In genomic region chr21:39136711-39137110, GRCh38 we compare ENCODE assay signal across 15 cellular contexts. TPM values are rescaled to one million over a fixed set of nuclear protein-coding genes. Genes with fewer than 3 reads are reported as not detected.
DNase-seq lines count a peak whose midpoint lies in the region; ATAC-seq, FAIRE-seq and TF ChIP-seq lines count a peak whose summit lies in the region.
"Had no signal": no experiment of that assay in that cellular context is flagged by ENCODE, and none has a peak within 500 bp of the region (broad histone marks: within the 10 kb centered on the region; RNA-seq: fewer than 3 reads in every experiment).

No MANE protein-coding gene starts in this region.

- H2BK120ac ChIP-seq in IMR-90 (ENCODE audit: low read depth, low read length), result peak overlapping the region; percentile 10

- no peak overlapping the region for H3K23ac ChIP-seq in IMR-90 (ENCODE audit: low read depth, low read length)

- no peaks in the 10 kb centered on the region; the same call in 1 of the 2 replicates for H3K9me1 ChIP-seq in IMR-90 (ENCODE audit: insufficient read depth, low read length)
- no peaks in the 10 kb centered on the region for H3K9me1 ChIP-seq in K562 (ENCODE audit: control insufficient read depth, insufficient read depth, low read length)

- H2AK9ac ChIP-seq in IMR-90 (replicated peaks; ENCODE audit: low read depth, low read length, poor library complexity), result no peak overlapping the region

- H3K4me3 ChIP-seq in IMR-90 (ENCODE audit: insufficient read depth, low read depth, low read length) (no peak overlapping the region), K562 (no peak overlapping the region), mesodermal cell (ENCODE audit: extremely low read depth, insufficient read depth, low read length, poor library complexity, severe bottlenecking) (no peak overlapping the region), osteoblast (ENCODE audit: insufficient read depth, low read length) (no peak overlapping the region)
- H3K4me3 ChIP-seq: gastrocnemius medialis had no signal

- CTCF ChIA-PET in IMR-90 (lab: Yijun Ruan, JAX), result interaction anchor here (0.9 to 2.1 kb wide), 7 partner anchors 11 to 631 kb away, joined by 3 to 18 read pairs (median 5); no protein-coding TSS in a partner anchor
- CTCF ChIA-PET in K562 (lab: Yijun Ruan, JAX; ENCODE audit: low intra/inter-chr PET ratio), result interaction anchor here (0.6 to 1.9 kb wide), 3 partner anchors 158 to 405 kb away, joined by 3 to 9 read pairs (median 3); no protein-coding TSS in a partner anchor

- intact Hi-C loops in IMR-90 (cut with micrococcal nuclease), result loop anchor here (5.0 kb wide), 2 partner anchors 754 to 779 kb away; no protein-coding TSS in a partner anchor
- intact Hi-C loops in K562 (cut with micrococcal nuclease), result loop anchor here (5.0 kb wide), 2 partner anchors 329 to 469 kb away; partner anchors contain the start of gene ETS2

- peak overlapping the region; percentile 27 for H2AFZ ChIP-seq in IMR-90 (replicated peaks; ENCODE audit: low read length, poor library complexity)
- H2AFZ ChIP-seq in K562 (ENCODE audit: low read depth, low read length), result no peak overlapping the region
- H2AFZ ChIP-seq in osteoblast (ENCODE audit: low read length), result no peak overlapping the region

- TF ChIP-seq CTCF in IMR-90 (conservative IDR thresholded peaks at IDR 0.05; ENCODE audit: low read depth, low read length) (no peak), K562 (IDR thresholded peaks at IDR 0.05 in 2 of 3, conservative IDR thresholded peaks at IDR 0.05 in 1 of 3; ENCODE audit: insufficient read depth in 2 of 3, low read depth in 1 of 3, low read length in 3 of 3) (no peak), osteoblast (IDR thresholded peaks at IDR 0.05; ENCODE audit: extremely low read depth, low read depth, low read length) (no peak), GM13976 (IDR thresholded peaks at IDR 0.05; ENCODE audit: borderline replicate concordance, control extremely low read depth, extremely low read depth, insufficient read depth, missing control alignments) (no peak)

- no peak overlapping the region for H3K4me2 ChIP-seq in IMR-90 (ENCODE audit: low read depth, low read length)
- H3K4me2 ChIP-seq in K562 (ENCODE audit: insufficient read depth, low read length), result no peak overlapping the region
- no peak overlapping the region for H3K4me2 ChIP-seq in osteoblast (ENCODE audit: insufficient read depth, low read length)

- H3K4me1 ChIP-seq in IMR-90 (ENCODE audit: control insufficient read depth, insufficient read depth, low read length) (peaks cover 7% of the 10 kb centered on the region; the same call in 1 of the 2 replicates), K562 (replicated peaks in 1 of 2; ENCODE audit: control insufficient read depth in 2 of 2, insufficient read depth in 2 of 2, low read length in 2 of 2) (peaks cover 0 to 6% of the 10 kb centered on the region in 2 experiments; a peak in 3 of 5 replicates), mesodermal cell (ENCODE audit: control insufficient read depth, insufficient read depth, low read length, poor library complexity, severe bottlenecking) (peaks cover 7% of the 10 kb centered on the region), osteoblast (ENCODE audit: insufficient read depth, low read length) (peaks cover 4% of the 10 kb centered on the region)
- H3K4me1 ChIP-seq: gastrocnemius medialis had no signal

- peak; percentile 68 for DNase-seq in AG20443 (ENCODE audit: low spot score)
- DNase-seq in IMR-90, result peak; percentile 47
- no peak for DNase-seq in K562 (ENCODE audit: extremely low read depth in 1 of 4, low spot score in 3 of 4)
- no peak for DNase-seq in osteoblast (ENCODE audit: insufficient read length, low spot score, missing footprints)
- DNase-seq in GM13976 (ENCODE audit: low spot score), result no peak
- no peak for DNase-seq in NCI-H2081 (lab: John Stamatoyannopoulos, UW)
- DNase-seq: activated CD4-positive, alpha-beta T cell treated with anti-CD3 and anti-CD28 coated beads for 1 hour; activated naive CD4-positive, alpha-beta T cell treated with anti-CD3 and anti-CD28 coated beads, Interleukin-2, amount 50 U/mL, for 16 hours; gastrocnemius medialis; NCI-H187; T-helper 17 cell had no signal

- ATAC-seq in IMR-90 (ENCODE audit: low read depth), result peak; percentile 33
- ATAC-seq in K562, result no peak
- no peak for ATAC-seq in GM18519 (IDR thresholded peaks at IDR 0.05; ENCODE audit: low FRiP score, unreplicated experiment)
- ATAC-seq: gastrocnemius medialis; stimulated activated memory B cell treated with anti-CD40 and anti-IgM and Interleukin-4, amounts not matched to agents 10 μg/mL and 1 μg/mL and 100 μg/mL, for 72 hours; T-helper 17 cell had no signal

- WGBS in IMR-90 (ENCODE audit: extremely low coverage in 2 of 2, insufficient read length in 1 of 2), 2 experiments, result 88% methylated on average over 2 of the region's 5 CpGs; no CpG with 5 or more reads in 1 of the 2 experiments
- WGBS in K562 (ENCODE audit: insufficient coverage, low coverage, missing lambda C conversion rate), result 29% methylated on average over 5 of the region's 5 CpGs
- WGBS in mesodermal cell (ENCODE audit: insufficient coverage in 2 of 2), 2 experiments, result 90 to 94% methylated on average over 4 to 5 of the region's 5 CpGs

- no TSS peak for BruUV-seq in IMR-90 (replicated peaks; lab: Mats Ljungman, UMichigan)
- no TSS peak for BruUV-seq in K562 (replicated peaks; lab: Mats Ljungman, UMichigan)

- no peak overlapping the region for H3K56ac ChIP-seq in IMR-90 (ENCODE audit: extremely low read depth, insufficient read depth, low read length)

- no peak overlapping the region for H2BK5ac ChIP-seq in IMR-90 (ENCODE audit: low read depth, low read length, poor library complexity, severe bottlenecking)

- TF ChIP-seq EP300 in K562 (IDR thresholded peaks at IDR 0.05; ENCODE audit: low read length), result no peak

- H2BK15ac ChIP-seq in IMR-90 (ENCODE audit: low read depth, low read length), result no peak overlapping the region

- TF ChIP-seq RAD21 in IMR-90 (IDR thresholded peaks at IDR 0.05; ENCODE audit: low read length) (no peak), K562 (CRISPR knock-in tag; conservative IDR thresholded peaks at IDR 0.05 in 1 of 2, IDR thresholded peaks at IDR 0.05 in 1 of 2) (no peak)

- H3K36me3 ChIP-seq in IMR-90 (ENCODE audit: control insufficient read depth, insufficient read depth, low read length) (no peaks in the 10 kb centered on the region), K562 (ENCODE audit: control insufficient read depth, insufficient read depth, low read length) (no peaks in the 10 kb centered on the region), mesodermal cell (ENCODE audit: control insufficient read depth, insufficient read depth, low read length) (no peaks in the 10 kb centered on the region), osteoblast (ENCODE audit: insufficient read depth, low read length) (no peaks in the 10 kb centered on the region)
- H3K36me3 ChIP-seq: gastrocnemius medialis had no signal

- H3K9me3 ChIP-seq in IMR-90 (ENCODE audit: control insufficient read depth, insufficient read depth, low read length), result no peaks in the 10 kb centered on the region
- no peaks in the 10 kb centered on the region for H3K9me3 ChIP-seq in K562 (replicated peaks; ENCODE audit: control insufficient read depth, insufficient read depth, low read depth, low read length)
- H3K9me3 ChIP-seq in mesodermal cell (ENCODE audit: control insufficient read depth, low read length), result no peaks in the 10 kb centered on the region
- H3K9me3 ChIP-seq in osteoblast (ENCODE audit: low read depth, low read length), result no peaks in the 10 kb centered on the region
- H3K9me3 ChIP-seq: gastrocnemius medialis had no signal

- no peak overlapping the region for H4K8ac ChIP-seq in IMR-90 (ENCODE audit: low read depth in 2 of 2, low read length in 2 of 2)

- FAIRE-seq in K562 (lab: Jason Lieb, UNC), result no peak
- FAIRE-seq: urothelium cell line had no signal

- H4K20me1 ChIP-seq in IMR-90 (ENCODE audit: insufficient read depth, low read length) (no peaks in the 10 kb centered on the region), K562 (replicated peaks; ENCODE audit: control insufficient read depth, insufficient read depth, low read length) (no peaks in the 10 kb centered on the region), osteoblast (ENCODE audit: insufficient read depth, low read length) (no peaks in the 10 kb centered on the region)

- peak overlapping the region; percentile 20; the same call in 1 of the 2 replicates for H3K4ac ChIP-seq in IMR-90 (ENCODE audit: low read depth, low read length)

- H3K9ac ChIP-seq in IMR-90 (ENCODE audit: low read depth, low read length), result no peak overlapping the region
- no peak overlapping the region for H3K9ac ChIP-seq in K562 (ENCODE audit: insufficient read depth in 1 of 2, low read depth in 2 of 2, low read length in 2 of 2)

- H3K79me1 ChIP-seq in IMR-90 (ENCODE audit: low read depth in 1 of 2, low read length in 2 of 2), result no peaks in the 10 kb centered on the region

- H3K18ac ChIP-seq in IMR-90 (ENCODE audit: low read depth, low read length), result no peak overlapping the region

- no peak for TF ChIP-seq POLR2A in IMR-90 (IDR thresholded peaks at IDR 0.05; ENCODE audit: low read depth, low read length)
- TF ChIP-seq POLR2A in K562 (conservative IDR thresholded peaks at IDR 0.05), result no peak

- H3K79me2 ChIP-seq in K562 (ENCODE audit: control insufficient read depth, insufficient read depth, low read length) (no peaks in the 10 kb centered on the region), osteoblast (ENCODE audit: insufficient read depth, low read length) (no peaks in the 10 kb centered on the region)

- in situ Hi-C loops in IMR-90 (cut with MboI; ENCODE audit: low sequenced_read_pairs) (no loop called here), K562 (cut with MboI) (no loop called here), GM13976 (cut with MboI; ENCODE audit: low sequenced_read_pairs, unreplicated experiment) (loop anchor here (25.0 kb wide), 1 partner anchor 624 kb away; no protein-coding TSS in a partner anchor)

- POLR2A ChIA-PET in IMR-90 (lab: Charles Lee; ENCODE audit: unreplicated experiment), result interaction anchor here (0.6 kb wide), 1 partner anchor 413 kb away, joined by 3 read pairs; no protein-coding TSS in a partner anchor
- POLR2A ChIA-PET in K562 (lab: Yijun Ruan, JAX), result interaction anchor here (1.0 kb wide), 1 partner anchor 305 kb away, joined by 6 read pairs; no protein-coding TSS in a partner anchor

- H3K27me3 ChIP-seq in IMR-90 (ENCODE audit: control insufficient read depth, insufficient read depth, low read length), result peaks cover 14% of the 10 kb centered on the region
- H3K27me3 ChIP-seq in K562 (ENCODE audit: control insufficient read depth in 2 of 2, insufficient read depth in 2 of 2, low read length in 2 of 2), result peaks cover 11 to 29% of the 10 kb centered on the region in 2 experiments; a peak in 4 of 5 replicates
- peaks cover 12% of the 10 kb centered on the region for H3K27me3 ChIP-seq in osteoblast (ENCODE audit: insufficient read depth, low read length)
- H3K27me3 ChIP-seq: gastrocnemius medialis had no signal

- peak overlapping the region; percentile 25; the same call in 1 of the 2 replicates for H4K91ac ChIP-seq in IMR-90 (ENCODE audit: insufficient read depth, low read depth, low read length)

- H3K14ac ChIP-seq in IMR-90 (replicated peaks; ENCODE audit: low read depth, low read length), result peak overlapping the region; percentile 44; the same call in 1 of the 2 replicates

- dilution Hi-C loops in IMR-90 (cut with HindIII; ENCODE audit: low sequenced_read_pairs, unreplicated experiment), result no loop called here

- H4K5ac ChIP-seq in IMR-90 (ENCODE audit: low read depth, low read length), result no peak overlapping the region

- H3K27ac ChIP-seq in IMR-90 (ENCODE audit: insufficient read depth, low read length) (no peak overlapping the region), K562 (ENCODE audit: extremely low read depth, low read depth, low read length) (no peak overlapping the region), mesodermal cell (ENCODE audit: low read depth, low read length, severe bottlenecking) (peak overlapping the region; percentile 57), osteoblast (ENCODE audit: low read depth, low read length) (no peak overlapping the region)
- H3K27ac ChIP-seq: gastrocnemius medialis had no signal

- H2BK20ac ChIP-seq in IMR-90 (ENCODE audit: low read depth, low read length), result peak overlapping the region; percentile 54; the same call in 1 of the 2 replicates

- no peak overlapping the region for H2AK5ac ChIP-seq in IMR-90 (ENCODE audit: low read depth, low read length)

RNA-seq across cellular contexts. Expression of gene PSMG1, which starts 46.5 kb away (rescaled TPM):
- total RNA-seq in IMR-90 (2012; rRNA removed) (37.8 and 51.1 TPM in 2 replicates), K562 (2014; rRNA removed) (255 and 285 TPM in 2 replicates), K562 (2014; rRNA removed; fragmentation: Illumina TruSeq; extraction: Trizol) (328 and 358 TPM in 2 replicates), K562 (2015; rRNA removed; fragmentation: Illumina TruSeq; extraction: Trizol) (335 and 358 TPM in 2 replicates), K562 (2021) (234 and 247 TPM in 2 replicates), osteoblast (56.0 and 61.2 TPM in 2 replicates)
- polyA plus RNA-seq in IMR-90 (2012; rRNA removed) (34.6 and 45.4 TPM in 2 replicates), K562 (2011; rRNA removed) (192 and 328 TPM in 2 replicates), K562 (2014; fragmentation: Illumina TruSeq; extraction: Trizol) (380 and 427 TPM in 2 replicates), K562 (2014; fragmentation: Nextera tagmentation; extraction: Ambion mirVana) (10 to 100 TPM; 54.5 to 88.1 TPM), K562 (2014; rRNA removed) (362 and 383 TPM in 2 replicates)
- 10.1 and 14.3 TPM in 2 replicates for polyA plus RNA-seq in IMR-90 (2012; cell fraction: cytosol; rRNA removed)
- 1.8 and 29.8 TPM in 2 replicates for polyA plus RNA-seq in IMR-90 (2012; cell fraction: nucleus; rRNA removed; ENCODE audit: low replicate concordance)
- total RNA-seq in K562 (2011; cell fraction: chromatin; rRNA removed; ENCODE audit: low replicate concordance), result 31.2 and 55.3 TPM in 2 replicates
- 26.8 and 29.9 TPM in 2 replicates for total RNA-seq in K562 (2011; cell fraction: nucleolus; rRNA removed)
- 37.0 and 42.7 TPM in 2 replicates for total RNA-seq in K562 (2011; cell fraction: nucleoplasm; rRNA removed)
- 123 and 150 TPM in 2 replicates for polyA plus RNA-seq in K562 (2011; cell fraction: cytosol; rRNA removed)
- polyA plus RNA-seq in K562 (2011; cell fraction: nucleus; rRNA removed), result 65.8 and 83.7 TPM in 2 replicates
- polyA plus RNA-seq in K562 (2012), result 199 and 249 TPM in 2 replicates
- 112 and 114 TPM in 2 replicates for polyA minus RNA-seq in K562 (2011; rRNA and poly(A)+ RNA removed)
- 43.6 and 73.7 TPM in 2 replicates for polyA minus RNA-seq in K562 (2011; cell fraction: cytosol; rRNA and poly(A)+ RNA removed)
- polyA minus RNA-seq in K562 (2011; cell fraction: nucleus; rRNA and poly(A)+ RNA removed), result 22.2 and 30.8 TPM in 2 replicates
- 45.5 TPM for polyA plus RNA-seq in mesodermal cell (2013, experiment 1 of 2)
- 50.1 TPM for polyA plus RNA-seq in mesodermal cell (2013, experiment 2 of 2)

Comparison
In these comparisons a context has a peak if more than half of its experiments do, and no peak if none do; other contexts are left out.
1. DNase-seq: peak in AG20443 (single experiment) and IMR-90 (single experiment); none in K562 (0 of 4), osteoblast (single experiment), GM13976 (single experiment) and NCI-H2081 (0 of 2).